ENCODE assay signal across 16 cellular contexts in the genomic region with DNA sequence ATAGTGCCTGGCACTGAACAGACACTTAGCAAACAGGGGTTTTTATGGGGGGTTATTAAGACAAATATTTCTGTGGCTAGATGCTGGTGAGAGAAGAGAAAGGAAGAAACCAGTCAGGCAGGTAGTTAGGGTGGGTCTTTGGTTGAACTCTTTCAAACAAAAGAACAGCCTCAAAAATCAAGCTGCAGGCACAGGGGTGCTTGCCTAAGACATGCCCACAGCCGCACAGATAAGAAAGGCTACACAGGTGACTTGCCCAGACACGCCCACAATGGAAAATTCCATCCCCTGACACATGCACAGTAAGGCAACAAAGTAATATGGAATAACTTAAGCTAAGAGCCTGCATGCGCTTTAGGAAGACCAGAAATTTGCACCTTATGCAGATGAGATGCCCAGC.
"Had no signal": no experiment of that assay in that cellular context is flagged by ENCODE, and none has a peak within 500 bp of the region (broad histone marks: within the 10 kb centered on the region; RNA-seq: fewer than 3 reads in every experiment).

No MANE protein-coding gene starts in this region.

- H3K36me3 ChIP-seq: prostate gland, right lobe of liver, spleen, tibial nerve had no signal

- H3K9me3 ChIP-seq: prostate gland, right lobe of liver had no signal

- H3K4me1 ChIP-seq: prostate gland, right lobe of liver, spleen had no signal

- H3K4me3 Mint-ChIP-seq: activated B cell treated with CpG ODN at 0.5 μM for 24 hours; activated CD4-positive, alpha-beta T cell treated with anti-CD3 and anti-CD28 coated beads, Interleukin-2, amount 10 ng/mL, durations not matched to agents 24 days and 14 days; activated naive CD4-positive, alpha-beta T cell treated with anti-CD3 and anti-CD28 coated beads, Interleukin-2, amount 50 U/mL, for 24 hours; naive thymus-derived CD8-positive, alpha-beta T cell; stimulated activated memory B cell treated with anti-CD40 and anti-IgM and Interleukin-4, amounts not matched to agents 10 μg/mL and 1 μg/mL and 100 μg/mL, for 72 hours had no signal

- H3K4me1 Mint-ChIP-seq: activated B cell treated with CpG ODN at 0.5 μM for 24 hours; activated CD4-positive, alpha-beta T cell treated with anti-CD3 and anti-CD28 coated beads, Interleukin-2, amount 10 ng/mL, durations not matched to agents 24 days and 14 days; stimulated activated memory B cell treated with anti-CD40 and anti-IgM and Interleukin-4, amounts not matched to agents 10 μg/mL and 1 μg/mL and 100 μg/mL, for 72 hours had no signal

- ATAC-seq: mucosa of descending colon; naive thymus-derived CD8-positive, alpha-beta T cell; right lobe of liver; stimulated activated memory B cell treated with anti-CD40 and anti-IgM and Interleukin-4, amounts not matched to agents 10 μg/mL and 1 μg/mL and 100 μg/mL, for 72 hours had no signal

- DNase-seq: activated B cell treated with CpG ODN at 0.5 μM for 24 hours; activated CD4-positive, alpha-beta T cell treated with anti-CD3 and anti-CD28 coated beads, Interleukin-2, amount 10 ng/mL, durations not matched to agents 24 days and 14 days; effector CD4-positive, alpha-beta T cell; glutamatergic neuron; mucosa of descending colon; naive thymus-derived CD8-positive, alpha-beta T cell; occipital lobe; right lobe of liver; spleen; stimulated activated CD4-positive, alpha-beta T cell treated with anti-CD3 and anti-CD28 coated beads, Interleukin-1b, Interleukin-23, amount 100 ng/mL, for 48 hours had no signal

- H3K27ac Mint-ChIP-seq: activated B cell treated with CpG ODN at 0.5 μM for 24 hours; activated CD4-positive, alpha-beta T cell treated with anti-CD3 and anti-CD28 coated beads, Interleukin-2, amount 10 ng/mL, durations not matched to agents 24 days and 14 days; activated naive CD4-positive, alpha-beta T cell treated with anti-CD3 and anti-CD28 coated beads, Interleukin-2, amount 50 U/mL, for 24 hours; activated T-helper 2 cell treated with anti-CD3 and anti-CD28 coated beads, Interferon-gamma antibody, Interleukin-2, Interleukin-4, amounts not matched to agents 10 μg/mL and 5 μg/mL and 100 μg/mL, durations not matched to agents 14 hours and 24 hours and 36 hours; naive thymus-derived CD8-positive, alpha-beta T cell; stimulated activated memory B cell treated with anti-CD40 and anti-IgM and Interleukin-4, amounts not matched to agents 10 μg/mL and 1 μg/mL and 100 μg/mL, for 72 hours had no signal

- H3K27me3 Mint-ChIP-seq: activated CD4-positive, alpha-beta T cell treated with anti-CD3 and anti-CD28 coated beads, Interleukin-2, amount 10 ng/mL, durations not matched to agents 24 days and 14 days; activated naive CD4-positive, alpha-beta T cell treated with anti-CD3 and anti-CD28 coated beads, Interleukin-2, amount 50 U/mL, for 24 hours; stimulated activated memory B cell treated with anti-CD40 and anti-IgM and Interleukin-4, amounts not matched to agents 10 μg/mL and 1 μg/mL and 100 μg/mL, for 72 hours had no signal

- H3K27ac ChIP-seq: prostate gland, right lobe of liver, SK-N-MC, spleen, tibial nerve had no signal

- H3K27me3 ChIP-seq: right lobe of liver, spleen, tibial nerve had no signal

- H3K4me3 ChIP-seq: mucosa of descending colon, prostate gland, right lobe of liver, SK-N-MC, spleen, tibial nerve had no signal
